ENCODE assay signal across 25 cellular contexts in the genomic region with DNA sequence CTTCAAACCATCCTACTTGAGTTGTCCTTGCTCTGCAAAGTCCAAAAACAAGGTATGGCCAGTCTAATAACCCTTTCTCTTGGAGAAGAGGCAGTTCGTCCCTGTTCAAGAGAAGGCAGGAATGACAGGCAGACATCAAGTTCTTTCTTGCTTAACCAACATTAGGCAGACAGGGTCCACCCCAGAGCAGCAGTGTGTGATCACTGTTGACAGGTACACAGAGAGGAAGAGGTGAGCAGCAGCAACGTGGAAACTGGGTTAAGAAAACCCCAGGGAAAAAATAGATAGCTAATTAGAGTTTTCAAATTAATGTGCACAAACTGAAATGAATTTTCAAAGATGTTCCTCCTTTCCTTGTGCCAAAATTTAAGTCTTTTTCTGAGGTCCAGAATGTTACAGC.
"Had no signal": no experiment of that assay in that cellular context is flagged by ENCODE, and none has a peak within 500 bp of the region (broad histone marks: within the 10 kb centered on the region; RNA-seq: fewer than 3 reads in every experiment).

No MANE protein-coding gene starts in this region.

- DNase-seq: activated B cell treated with CpG ODN at 0.5 μM for 24 hours; activated CD4-positive, alpha-beta T cell treated with anti-CD3 and anti-CD28 coated beads for 1 hour; activated CD4-positive, alpha-beta T cell treated with anti-CD3 and anti-CD28 coated beads, Interleukin-2, amount 10 ng/mL, durations not matched to agents 24 days and 14 days; activated CD4-positive, alpha-beta T cell treated with anti-CD3 and anti-CD28 coated beads, Interleukin-2, amount 50 U/mL, for 48 hours; activated CD8-positive, alpha-beta memory T cell treated with anti-CD3 and anti-CD28 coated beads, Interleukin-2, amount 10 ng/mL, durations not matched to agents 7 days and 5 days; activated effector memory CD4-positive, alpha-beta T cell treated with anti-CD3 and anti-CD28 coated beads, Interleukin-2, amount 50 U/mL, for 16 hours; activated naive CD4-positive, alpha-beta T cell treated with anti-CD3 and anti-CD28 coated beads, Interleukin-2, amount 10 ng/mL, durations not matched to agents 7 days and 5 days; activated T-cell treated with anti-CD3 and anti-CD28 coated beads, Interleukin-2, amount 50 U/mL, for 24 hours; amygdala; MG63; MV-4-11; NCI-H1092 treated with DMSO at 0.1 percent for 48 hours; NCI-H1417 treated with DMSO at 0.1 percent for 48 hours; NCI-H1694 treated with DMSO at 0.1 percent for 48 hours; NCI-H2029 treated with DMSO at 0.1 percent for 48 hours; NCI-H345; NCI-H510A; PC-9; SHP77 treated with DMSO at 0.1 percent for 48 hours; T-helper 9 cell had no signal

- H3K9me3 ChIP-seq: MG63 had no signal

- ATAC-seq: activated CD8-positive, alpha-beta memory T cell treated with anti-CD3 and anti-CD28 coated beads, Interleukin-2, amount 10 ng/mL, durations not matched to agents 7 days and 5 days had no signal

- H2AFZ ChIP-seq: PC-9 had no signal

- H3K9me3 Mint-ChIP-seq: activated B cell treated with CpG ODN at 0.5 μM for 24 hours; activated CD4-positive, alpha-beta T cell treated with anti-CD3 and anti-CD28 coated beads, Interleukin-2, amount 10 ng/mL, durations not matched to agents 24 days and 14 days; activated naive CD4-positive, alpha-beta T cell treated with anti-CD3 and anti-CD28 coated beads, Interleukin-2, amount 10 ng/mL, durations not matched to agents 7 days and 5 days; activated T-cell treated with anti-CD3 and anti-CD28 coated beads, Interleukin-2, amount 50 U/mL, for 24 hours; activated T-helper 1 cell treated with anti-CD3 and anti-CD28 coated beads, Interleukin-12 subunit alpha, Interleukin-12 subunit beta, Interleukin-2, Interleukin-4 antibody, amounts not matched to agents 30 ng/mL and 10 ng/mL and 1 ng/mL, durations not matched to agents 14 hours and 24 hours and 36 hours; brain; central memory CD8-positive, alpha-beta T cell; T-helper 1 cell treated with Interleukin-12 subunit alpha and Interleukin-12 subunit beta and Interleukin-4 antibody, amounts not matched to agents 30 μg/mL and 1 μg/mL, for 36 hours had no signal

- H3K27me3 Mint-ChIP-seq: activated B cell treated with CpG ODN at 0.5 μM for 24 hours; activated CD4-positive, alpha-beta T cell treated with anti-CD3 and anti-CD28 coated beads, Interleukin-2, amount 10 ng/mL, durations not matched to agents 24 days and 14 days; activated CD8-positive, alpha-beta memory T cell treated with anti-CD3 and anti-CD28 coated beads, Interleukin-2, amount 10 ng/mL, durations not matched to agents 7 days and 5 days; activated naive CD4-positive, alpha-beta T cell treated with anti-CD3 and anti-CD28 coated beads, Interleukin-2, amount 10 ng/mL, durations not matched to agents 7 days and 5 days; activated T-cell treated with anti-CD3 and anti-CD28 coated beads, Interleukin-2, amount 50 U/mL, for 24 hours; brain; central memory CD8-positive, alpha-beta T cell had no signal

- FAIRE-seq: astrocyte had no signal

- H3K4me3 Mint-ChIP-seq: activated B cell treated with CpG ODN at 0.5 μM for 24 hours; activated CD4-positive, alpha-beta T cell treated with anti-CD3 and anti-CD28 coated beads, Interleukin-2, amount 10 ng/mL, durations not matched to agents 24 days and 14 days; activated CD8-positive, alpha-beta memory T cell treated with anti-CD3 and anti-CD28 coated beads, Interleukin-2, amount 10 ng/mL, durations not matched to agents 7 days and 5 days; activated naive CD4-positive, alpha-beta T cell treated with anti-CD3 and anti-CD28 coated beads, Interleukin-2, amount 10 ng/mL, durations not matched to agents 7 days and 5 days; activated T-cell treated with anti-CD3 and anti-CD28 coated beads, Interleukin-2, amount 50 U/mL, for 24 hours; activated T-helper 1 cell treated with anti-CD3 and anti-CD28 coated beads, Interleukin-12 subunit alpha, Interleukin-12 subunit beta, Interleukin-2, Interleukin-4 antibody, amounts not matched to agents 30 ng/mL and 10 ng/mL and 1 ng/mL, durations not matched to agents 14 hours and 24 hours and 36 hours; brain; central memory CD8-positive, alpha-beta T cell; T-helper 1 cell treated with Interleukin-12 subunit alpha and Interleukin-12 subunit beta and Interleukin-4 antibody, amounts not matched to agents 30 μg/mL and 1 μg/mL, for 36 hours had no signal

- H3K36me3 ChIP-seq: MG63 had no signal

- H3K4me3 ChIP-seq: MG63, PC-9 had no signal

- H3K4me2 ChIP-seq: PC-9 had no signal

- H3K27ac ChIP-seq: PC-9 had no signal

- H3K27ac Mint-ChIP-seq: activated B cell treated with CpG ODN at 0.5 μM for 24 hours; activated CD4-positive, alpha-beta T cell treated with anti-CD3 and anti-CD28 coated beads, Interleukin-2, amount 10 ng/mL, durations not matched to agents 24 days and 14 days; activated CD8-positive, alpha-beta memory T cell treated with anti-CD3 and anti-CD28 coated beads, Interleukin-2, amount 10 ng/mL, durations not matched to agents 7 days and 5 days; activated naive CD4-positive, alpha-beta T cell treated with anti-CD3 and anti-CD28 coated beads, Interleukin-2, amount 10 ng/mL, durations not matched to agents 7 days and 5 days; activated T-cell treated with anti-CD3 and anti-CD28 coated beads, Interleukin-2, amount 50 U/mL, for 24 hours; activated T-helper 1 cell treated with anti-CD3 and anti-CD28 coated beads, Interleukin-12 subunit alpha, Interleukin-12 subunit beta, Interleukin-2, Interleukin-4 antibody, amounts not matched to agents 30 ng/mL and 10 ng/mL and 1 ng/mL, durations not matched to agents 14 hours and 24 hours and 36 hours; T-helper 1 cell treated with Interleukin-12 subunit alpha and Interleukin-12 subunit beta and Interleukin-4 antibody, amounts not matched to agents 30 μg/mL and 1 μg/mL, for 36 hours had no signal

- H3K4me1 Mint-ChIP-seq: activated B cell treated with CpG ODN at 0.5 μM for 24 hours had no signal

- H3K27me3 ChIP-seq: MG63 had no signal
